In genomic region chr10:62638062-62638477, GRCh38 we compare ENCODE assay signal across 1 cellular context.
TF ChIP-seq lines count a peak whose summit lies in the region.

No MANE protein-coding gene starts in this region.

TF ChIP-seq in HepG2, 621 proteins besides CTCF, POLR2A, EP300 and RAD21 (continued from another document):
- TF ChIP-seq ARID3A (IDR thresholded peaks at IDR 0.05; ENCODE audit: low read depth, low read length): no peak
- no peak for TF ChIP-seq RERE (CRISPR knock-in tag; IDR thresholded peaks at IDR 0.05; ENCODE audit: low read depth)
- no peak for TF ChIP-seq ELF3 (CRISPR knock-in tag; IDR thresholded peaks at IDR 0.05)
- no peak for TF ChIP-seq ZNF883 (CRISPR knock-in tag; IDR thresholded peaks at IDR 0.05; ENCODE audit: not compliant biosample characterization)
- TF ChIP-seq ZNF788 (CRISPR knock-in tag; IDR thresholded peaks at IDR 0.05; ENCODE audit: borderline replicate concordance): no peak
- TF ChIP-seq RFX3 (CRISPR knock-in tag; IDR thresholded peaks at IDR 0.05): no peak
- no peak for TF ChIP-seq ZNF646 (CRISPR knock-in tag; IDR thresholded peaks at IDR 0.05)
- no peak for TF ChIP-seq GMEB2 (CRISPR knock-in tag; IDR thresholded peaks at IDR 0.05; ENCODE audit: low read depth)
